ENCODE assay signal across 8 cellular contexts in the genomic region with DNA sequence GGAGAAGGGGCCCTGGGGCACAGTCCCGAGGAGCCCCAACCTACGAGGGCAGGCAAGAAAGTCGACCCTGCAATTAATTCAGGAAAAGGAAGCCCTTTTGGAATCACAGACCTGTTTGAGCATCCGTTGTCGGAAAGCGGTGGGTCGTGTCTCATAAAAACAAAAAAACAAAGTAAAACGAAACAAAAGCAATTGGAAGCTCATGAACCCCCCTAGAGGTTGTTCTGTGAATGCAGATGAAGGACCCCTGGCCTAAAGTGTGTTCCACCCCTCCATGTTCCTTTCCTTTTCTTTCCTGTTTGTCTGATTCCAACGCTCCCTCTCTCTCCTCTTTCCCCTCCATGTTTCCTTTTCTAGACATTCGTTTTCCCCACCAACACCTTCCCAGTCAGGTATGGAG.
DNase-seq lines count a peak whose midpoint lies in the region; ATAC-seq and TF ChIP-seq lines count a peak whose summit lies in the region.

No MANE protein-coding gene starts in this region.

- no peak overlapping the region for H2BK20ac ChIP-seq in H9 (ENCODE audit: low read depth, low read length, poor library complexity, severe bottlenecking)

- no peak overlapping the region for H3T11ph ChIP-seq in H9 (ENCODE audit: low read length)

- H2BK5ac ChIP-seq in H9 (ENCODE audit: insufficient read length, low read length), result no peak overlapping the region

- H3K27me3 ChIP-seq in Caco-2 (replicated peaks; ENCODE audit: control insufficient read depth, insufficient read depth, low read length) (no peaks in the 10 kb centered on the region), H9 (ENCODE audit: insufficient read depth, low read length) (no peaks in the 10 kb centered on the region), lower lobe of right lung (ENCODE audit: low read depth) (no peaks in the 10 kb centered on the region)

- no peak overlapping the region for H3K27ac ChIP-seq in H9 (ENCODE audit: insufficient read length, low read depth, low read length)
- no peak overlapping the region for H3K27ac ChIP-seq in lower lobe of right lung

- H3K4me1 ChIP-seq in Caco-2 (peaks cover 15% of the 10 kb centered on the region), H9 (ENCODE audit: insufficient read depth, low read length) (no peaks in the 10 kb centered on the region; the same call in 1 of the 2 replicates), lower lobe of right lung (peaks cover 10% of the 10 kb centered on the region)

- H2AK5ac ChIP-seq in H9 (ENCODE audit: insufficient read length, low read length), result no peak overlapping the region

- H4K20me1 ChIP-seq in H9 (ENCODE audit: control insufficient read depth, insufficient read depth, insufficient read length), result no peaks in the 10 kb centered on the region

- no peak overlapping the region for H4K91ac ChIP-seq in H9 (ENCODE audit: insufficient read length, low read depth, low read length)

- TF ChIP-seq CTCF in Caco-2 (IDR thresholded peaks at IDR 0.05; ENCODE audit: insufficient read depth in 1 of 2, low read depth in 1 of 2, low read length in 1 of 2, severe bottlenecking in 1 of 2, unreplicated experiment in 1 of 2) (peak; percentile 66 to 72), H9 (conservative IDR thresholded peaks at IDR 0.05) (peak; percentile 70), lower lobe of right lung (IDR thresholded peaks at IDR 0.05) (peak; percentile 33)

- WGBS in H9 (ENCODE audit: extremely low coverage, insufficient read length, low lambda C conversion rate), result no CpG with 5 or more reads among the region's 10 CpGs

- no peak overlapping the region for H3K56ac ChIP-seq in H9 (ENCODE audit: insufficient read length, low read depth, low read length)

- no peak for ATAC-seq in activated naive CD8-positive, alpha-beta T cell treated with anti-CD3 and anti-CD28 coated beads, Interleukin-2, amount 10 ng/mL, durations not matched to agents 7 days and 5 days (ENCODE audit: low read depth)
- ATAC-seq in lower lobe of right lung (no peak), GM19455 (IDR thresholded peaks at IDR 0.05; ENCODE audit: unreplicated experiment) (no peak), GM18861 (IDR thresholded peaks at IDR 0.05; ENCODE audit: unreplicated experiment) (no peak)

- H3K9me3 Mint-ChIP-seq in Caco-2 (ENCODE audit: unreplicated experiment) (no peaks in the 10 kb centered on the region), H9 (no peaks in the 10 kb centered on the region)
- no peaks in the 10 kb centered on the region for H3K9me3 Mint-ChIP-seq in activated naive CD8-positive, alpha-beta T cell treated with anti-CD3 and anti-CD28 coated beads, Interleukin-2, amount 10 ng/mL, durations not matched to agents 7 days and 5 days

- H3K23ac ChIP-seq in H9 (ENCODE audit: insufficient read length, low read depth, low read length), result no peak overlapping the region

- intact Hi-C loops in Caco-2 (cut with micrococcal nuclease; ENCODE audit: unreplicated experiment), result loop anchor here (1.0 kb wide), 1 partner anchor 204 kb away; a partner anchor contains a TSS
- intact Hi-C loops in lower lobe of right lung (cut with DNase I), result no loop called here

- H2AFZ ChIP-seq in H9 (ENCODE audit: low read length), result peak overlapping the region; percentile 88

- BruUV-seq in Caco-2 (replicated peaks; lab: Mats Ljungman, UMichigan), result no TSS peak

- no peaks in the 10 kb centered on the region for H3K79me2 ChIP-seq in H9 (ENCODE audit: insufficient read depth, low read length)

- H3K9me3 ChIP-seq in Caco-2, result no peaks in the 10 kb centered on the region
- H3K9me3 ChIP-seq in H9 (ENCODE audit: control insufficient read depth, low read depth, low read length), result no peaks in the 10 kb centered on the region
- H3K9me3 ChIP-seq in lower lobe of right lung, result no peaks in the 10 kb centered on the region

- no peaks in the 10 kb centered on the region for H3K36me3 ChIP-seq in Caco-2 (ENCODE audit: control insufficient read depth, insufficient read depth, low read length)
- H3K36me3 ChIP-seq in lower lobe of right lung, result no peaks in the 10 kb centered on the region

- H2BK15ac ChIP-seq in H9 (ENCODE audit: low read depth, low read length), result no peak overlapping the region

- no peak overlapping the region for H2BK120ac ChIP-seq in H9 (ENCODE audit: low read depth, low read length, poor library complexity, severe bottlenecking)

- H3K9ac ChIP-seq in H9 (ENCODE audit: extremely low read depth, insufficient read length, low read length), result no peak overlapping the region

- H3K4me3 Mint-ChIP-seq in Caco-2 (ENCODE audit: unreplicated experiment) (no peak overlapping the region), H9 (no peak overlapping the region)
- H3K4me3 Mint-ChIP-seq in activated naive CD8-positive, alpha-beta T cell treated with anti-CD3 and anti-CD28 coated beads, Interleukin-2, amount 10 ng/mL, durations not matched to agents 7 days and 5 days, result peak overlapping the region; percentile 76

- no peak overlapping the region for H3K4ac ChIP-seq in H9 (ENCODE audit: low read depth, low read length)

- POLR2A ChIA-PET in Caco-2 (lab: Charles Lee), result no interaction called here
- POLR2A ChIA-PET in activated naive CD8-positive, alpha-beta T cell treated with anti-CD3 and anti-CD28 coated beads, Interleukin-2, amount 10 ng/mL, durations not matched to agents 7 days and 5 days (lab: Charles Lee), result no interaction called here

- H3K27ac Mint-ChIP-seq in Caco-2 (ENCODE audit: unreplicated experiment), result no peak overlapping the region
- H3K27ac Mint-ChIP-seq in H9, result peak overlapping the region in 1 of 3 experiments; percentile 23; a peak in 1 of 7 replicates
- H3K27ac Mint-ChIP-seq in activated naive CD8-positive, alpha-beta T cell treated with anti-CD3 and anti-CD28 coated beads, Interleukin-2, amount 10 ng/mL, durations not matched to agents 7 days and 5 days, result peak overlapping the region; percentile 35

- no peak overlapping the region for H3K18ac ChIP-seq in H9 (ENCODE audit: insufficient read length, low read depth, low read length)

- DNase-seq in Caco-2 (peak in 1 of 2 experiments; percentile 32), H9 (no peak), lower lobe of right lung (no peak), glomerular visceral epithelial cell (ENCODE audit: extremely low spot score) (no peak), NCI-H510A (lab: John Stamatoyannopoulos, UW) (no peak)
- DNase-seq in activated naive CD8-positive, alpha-beta T cell treated with anti-CD3 and anti-CD28 coated beads, Interleukin-2, amount 10 ng/mL, durations not matched to agents 7 days and 5 days, result no peak

- no peak overlapping the region for H4K8ac ChIP-seq in H9 (replicated peaks; ENCODE audit: insufficient read length, low read depth, low read length)

- H4K5ac ChIP-seq in H9 (ENCODE audit: insufficient read length, low read depth, low read length), result no peak overlapping the region

- H2BK12ac ChIP-seq in H9 (ENCODE audit: insufficient read length, low read depth, low read length), result no peak overlapping the region

- H3K27me3 Mint-ChIP-seq in Caco-2 (ENCODE audit: insufficient read depth, unreplicated experiment) (no peaks in the 10 kb centered on the region), H9 (ENCODE audit: low read depth) (peaks cover 5% of the 10 kb centered on the region)
- peaks cover 11% of the 10 kb centered on the region for H3K27me3 Mint-ChIP-seq in activated naive CD8-positive, alpha-beta T cell treated with anti-CD3 and anti-CD28 coated beads, Interleukin-2, amount 10 ng/mL, durations not matched to agents 7 days and 5 days

- H3K14ac ChIP-seq in H9 (ENCODE audit: insufficient read depth, low read length), result no peak overlapping the region

- H3K79me1 ChIP-seq in H9 (ENCODE audit: insufficient read depth, low read depth, low read length, poor library complexity, severe bottlenecking), result no peaks in the 10 kb centered on the region

- no peak overlapping the region for H3K4me2 ChIP-seq in H9 (ENCODE audit: insufficient read depth, insufficient read length, low read length)

- CTCF ChIA-PET in Caco-2 (lab: Charles Lee), result interaction anchor here (0.6 to 1.0 kb wide), 5 partner anchors 9 to 152 kb away, joined by 3 to 5 read pairs (median 3); no protein-coding TSS in a partner anchor

- H3K4me1 Mint-ChIP-seq in Caco-2 (ENCODE audit: low read depth, unreplicated experiment) (peaks cover 22% of the 10 kb centered on the region), H9 (peaks cover 65% of the 10 kb centered on the region in 2 experiments)
- H3K4me1 Mint-ChIP-seq in activated naive CD8-positive, alpha-beta T cell treated with anti-CD3 and anti-CD28 coated beads, Interleukin-2, amount 10 ng/mL, durations not matched to agents 7 days and 5 days, result no peaks in the 10 kb centered on the region

- H3K4me3 ChIP-seq in Caco-2 (ENCODE audit: low read depth, low read length), result no peak overlapping the region
- H3K4me3 ChIP-seq in lower lobe of right lung, result peak overlapping the region; percentile 16

- peaks cover 2% of the 10 kb centered on the region for H3K36me3 Mint-ChIP-seq in Caco-2 (ENCODE audit: insufficient read depth, unreplicated experiment)
- no peaks in the 10 kb centered on the region for H3K36me3 Mint-ChIP-seq in H9 (ENCODE audit: insufficient read depth in 1 of 3, low read depth in 3 of 3)
- H3K36me3 Mint-ChIP-seq in activated naive CD8-positive, alpha-beta T cell treated with anti-CD3 and anti-CD28 coated beads, Interleukin-2, amount 10 ng/mL, durations not matched to agents 7 days and 5 days, result no peaks in the 10 kb centered on the region

- H3K23me2 ChIP-seq in H9 (ENCODE audit: insufficient read length, low read depth, low read length, poor library complexity, severe bottlenecking), result peaks cover 2% of the 10 kb centered on the region
